ENCODE assay signal across 1 cellular context in the genomic region with DNA sequence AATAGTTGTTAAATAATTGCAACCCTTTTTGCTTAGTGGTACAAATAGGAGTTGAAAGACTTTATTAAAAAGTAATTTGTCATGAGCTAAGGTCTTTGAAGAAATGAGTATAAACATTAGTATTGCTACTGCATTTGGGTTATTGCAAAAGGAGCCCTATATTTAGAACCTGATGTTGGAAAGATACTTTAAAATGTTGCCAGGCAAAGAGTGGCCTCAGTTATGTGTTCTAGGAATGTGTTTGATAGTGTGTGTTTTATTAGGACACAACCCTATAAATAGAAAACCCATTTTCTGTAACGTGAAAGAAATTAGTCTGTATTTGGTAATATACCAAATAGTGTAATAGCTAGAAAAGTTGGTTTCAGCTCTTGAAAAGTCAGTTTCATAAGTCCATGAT.
TF ChIP-seq lines count a peak whose summit lies in the region.

No MANE protein-coding gene starts in this region.

TF ChIP-seq in IMR-90, 13 proteins besides CTCF, POLR2A, EP300 and RAD21 (continued from another document):
- TF ChIP-seq SMC3 (IDR thresholded peaks at IDR 0.05; ENCODE audit: low read depth, low read length) = no peak
- TF ChIP-seq FOS (IDR thresholded peaks at IDR 0.05; ENCODE audit: low read depth, low read length) = no peak
- TF ChIP-seq CHD1 (IDR thresholded peaks at IDR 0.05; ENCODE audit: low read depth, low read length) = no peak
- no peak for TF ChIP-seq RFX5 (IDR thresholded peaks at IDR 0.05; ENCODE audit: low read depth, low read length)
TF ChIP-seq in IMR-90: peak in this region for 0.
